Comparison of ENCODE assay signal across 1 cellular context in the genomic region with DNA sequence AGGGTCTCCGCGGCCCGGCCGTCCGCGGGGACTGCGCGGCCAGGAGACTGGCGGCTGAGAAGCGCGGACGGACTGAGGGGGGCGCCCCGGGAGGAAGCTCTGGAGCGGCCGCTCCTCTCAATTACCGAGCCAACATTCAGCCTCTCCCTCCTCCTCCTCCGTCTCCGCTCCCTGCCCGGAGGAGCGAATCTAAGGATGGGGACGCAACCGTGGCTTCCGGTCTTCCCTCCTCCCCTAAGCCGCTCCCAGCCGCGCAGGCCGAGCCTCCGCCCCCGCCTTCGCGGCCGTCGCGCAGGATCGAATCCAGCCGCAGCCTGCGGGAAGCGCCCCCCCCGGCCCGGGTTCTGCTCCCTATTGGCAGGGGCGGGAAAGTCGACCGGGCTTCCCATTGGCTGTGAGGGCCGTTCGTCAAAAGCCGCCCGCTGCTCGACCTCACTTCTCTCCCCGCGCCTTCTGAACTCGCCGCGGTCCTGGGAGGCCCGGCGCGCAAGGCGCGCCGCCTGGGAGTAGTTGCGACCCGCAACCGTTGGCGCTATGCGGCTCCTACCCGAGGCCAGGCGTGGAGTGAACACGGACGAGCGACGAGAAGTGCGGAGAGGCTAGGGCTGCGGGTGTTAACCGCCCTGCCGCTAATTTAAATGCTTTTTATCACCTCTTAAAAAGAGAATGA.
A peak's percentile ranks its signal among the peaks of the same experiment; 100 is the strongest.
TF ChIP-seq lines count a peak whose summit lies in the region.

A gene (minus strand): TSS at position 197 of the 670 bp plus-strand sequence. CDS start 302 bp downstream, outside the sequence.

TF ChIP-seq in HepG2, 621 proteins besides CTCF, POLR2A, EP300 and RAD21 (continued from another document and continues in another):
- TF ChIP-seq, protein P1, sequence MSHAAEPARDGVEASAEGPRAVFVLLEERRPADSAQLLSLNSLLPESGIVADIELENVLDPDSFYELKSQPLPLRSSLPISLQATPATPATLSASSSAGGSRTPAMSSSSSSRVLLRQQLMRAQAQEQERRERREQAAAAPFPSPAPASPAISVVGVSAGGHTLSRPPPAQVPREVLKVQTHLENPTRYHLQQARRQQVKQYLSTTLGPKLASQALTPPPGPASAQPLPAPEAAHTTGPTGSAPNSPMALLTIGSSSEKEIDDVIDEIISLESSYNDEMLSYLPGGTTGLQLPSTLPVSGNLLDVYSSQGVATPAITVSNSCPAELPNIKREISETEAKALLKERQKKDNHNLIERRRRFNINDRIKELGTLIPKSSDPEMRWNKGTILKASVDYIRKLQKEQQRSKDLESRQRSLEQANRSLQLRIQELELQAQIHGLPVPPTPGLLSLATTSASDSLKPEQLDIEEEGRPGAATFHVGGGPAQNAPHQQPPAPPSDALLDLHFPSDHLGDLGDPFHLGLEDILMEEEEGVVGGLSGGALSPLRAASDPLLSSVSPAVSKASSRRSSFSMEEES (CRISPR knock-in tag; IDR thresholded peaks at IDR 0.05), result peak; percentile 85
- TF ChIP-seq, protein P2, sequence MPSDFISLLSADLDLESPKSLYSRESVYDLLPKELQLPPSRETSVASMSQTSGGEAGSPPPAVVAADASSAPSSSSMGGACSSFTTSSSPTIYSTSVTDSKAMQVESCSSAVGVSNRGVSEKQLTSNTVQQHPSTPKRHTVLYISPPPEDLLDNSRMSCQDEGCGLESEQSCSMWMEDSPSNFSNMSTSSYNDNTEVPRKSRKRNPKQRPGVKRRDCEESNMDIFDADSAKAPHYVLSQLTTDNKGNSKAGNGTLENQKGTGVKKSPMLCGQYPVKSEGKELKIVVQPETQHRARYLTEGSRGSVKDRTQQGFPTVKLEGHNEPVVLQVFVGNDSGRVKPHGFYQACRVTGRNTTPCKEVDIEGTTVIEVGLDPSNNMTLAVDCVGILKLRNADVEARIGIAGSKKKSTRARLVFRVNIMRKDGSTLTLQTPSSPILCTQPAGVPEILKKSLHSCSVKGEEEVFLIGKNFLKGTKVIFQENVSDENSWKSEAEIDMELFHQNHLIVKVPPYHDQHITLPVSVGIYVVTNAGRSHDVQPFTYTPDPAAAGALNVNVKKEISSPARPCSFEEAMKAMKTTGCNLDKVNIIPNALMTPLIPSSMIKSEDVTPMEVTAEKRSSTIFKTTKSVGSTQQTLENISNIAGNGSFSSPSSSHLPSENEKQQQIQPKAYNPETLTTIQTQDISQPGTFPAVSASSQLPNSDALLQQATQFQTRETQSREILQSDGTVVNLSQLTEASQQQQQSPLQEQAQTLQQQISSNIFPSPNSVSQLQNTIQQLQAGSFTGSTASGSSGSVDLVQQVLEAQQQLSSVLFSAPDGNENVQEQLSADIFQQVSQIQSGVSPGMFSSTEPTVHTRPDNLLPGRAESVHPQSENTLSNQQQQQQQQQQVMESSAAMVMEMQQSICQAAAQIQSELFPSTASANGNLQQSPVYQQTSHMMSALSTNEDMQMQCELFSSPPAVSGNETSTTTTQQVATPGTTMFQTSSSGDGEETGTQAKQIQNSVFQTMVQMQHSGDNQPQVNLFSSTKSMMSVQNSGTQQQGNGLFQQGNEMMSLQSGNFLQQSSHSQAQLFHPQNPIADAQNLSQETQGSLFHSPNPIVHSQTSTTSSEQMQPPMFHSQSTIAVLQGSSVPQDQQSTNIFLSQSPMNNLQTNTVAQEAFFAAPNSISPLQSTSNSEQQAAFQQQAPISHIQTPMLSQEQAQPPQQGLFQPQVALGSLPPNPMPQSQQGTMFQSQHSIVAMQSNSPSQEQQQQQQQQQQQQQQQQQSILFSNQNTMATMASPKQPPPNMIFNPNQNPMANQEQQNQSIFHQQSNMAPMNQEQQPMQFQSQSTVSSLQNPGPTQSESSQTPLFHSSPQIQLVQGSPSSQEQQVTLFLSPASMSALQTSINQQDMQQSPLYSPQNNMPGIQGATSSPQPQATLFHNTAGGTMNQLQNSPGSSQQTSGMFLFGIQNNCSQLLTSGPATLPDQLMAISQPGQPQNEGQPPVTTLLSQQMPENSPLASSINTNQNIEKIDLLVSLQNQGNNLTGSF (CRISPR knock-in tag; IDR thresholded peaks at IDR 0.05), result peak; percentile 84; the same call in 1 of the 2 replicates
- TF ChIP-seq NR3C1 (CRISPR knock-in tag; IDR thresholded peaks at IDR 0.05) (no peak), STAT5B (CRISPR knock-in tag; IDR thresholded peaks at IDR 0.05) (peak; percentile 68; the same call in 1 of the 2 replicates), KMT2A (CRISPR knock-in tag; IDR thresholded peaks at IDR 0.05) (peak; percentile 94), ZNF619 (CRISPR knock-in tag; IDR thresholded peaks at IDR 0.05) (peak; percentile 64; the same call in 1 of the 2 replicates), ASH2L (IDR thresholded peaks at IDR 0.05; ENCODE audit: insufficient read length, low read depth, low read length) (peak; percentile 74), ZSCAN29 (CRISPR knock-in tag; conservative IDR thresholded peaks at IDR 0.05) (peak; percentile 57; the same call in 1 of the 2 replicates), YEATS4 (CRISPR knock-in tag; IDR thresholded peaks at IDR 0.05; ENCODE audit: borderline replicate concordance) (peak; percentile 86), RBM39 (IDR thresholded peaks at IDR 0.05; ENCODE audit: low read depth, low read length, poor library complexity, severe bottlenecking) (peak; percentile 96), ZNF3 (CRISPR knock-in tag; IDR thresholded peaks at IDR 0.05) (no peak), SNRNP70 (IDR thresholded peaks at IDR 0.05; ENCODE audit: low read depth, low read length) (no peak), TARDBP (CRISPR knock-in tag; IDR thresholded peaks at IDR 0.05) (peak; percentile 46; the same call in 1 of the 2 replicates), NFATC3 (CRISPR knock-in tag; IDR thresholded peaks at IDR 0.05) (no peak), MEIS1 (CRISPR knock-in tag; IDR thresholded peaks at IDR 0.05; ENCODE audit: borderline replicate concordance) (no peak; the same call in none of the 2 replicates), NFIC (IDR thresholded peaks at IDR 0.05; ENCODE audit: low read length) (no peak), AHR (CRISPR knock-in tag; IDR thresholded peaks at IDR 0.05) (peak; percentile 91), RBM22 (optimal IDR thresholded peaks at IDR 0.05; ENCODE audit: low read length) (peak; percentile 88), IRF2 (CRISPR knock-in tag; IDR thresholded peaks at IDR 0.05) (peak; percentile 90), ZMAT3 (CRISPR knock-in tag; conservative IDR thresholded peaks at IDR 0.05) (peak; percentile 31; the same call in 1 of the 2 replicates), THYN1 (CRISPR knock-in tag; IDR thresholded peaks at IDR 0.05; ENCODE audit: borderline replicate concordance, low read depth) (no peak), TCF7L2 (IDR thresholded peaks at IDR 0.05; ENCODE audit: low read depth, low read length) (no peak; the same call in 1 of the 2 replicates), JARID2 (CRISPR knock-in tag; IDR thresholded peaks at IDR 0.05; ENCODE audit: insufficient replicate concordance) (no peak), KDM6A (CRISPR knock-in tag; IDR thresholded peaks at IDR 0.05; ENCODE audit: low read depth) (0 out of 2 replicates have a peak, but pooled peaks have one; percentile 11), ZBTB8A (CRISPR knock-in tag; IDR thresholded peaks at IDR 0.05; ENCODE audit: borderline replicate concordance, low read depth) (peak; percentile 71; the same call in 1 of the 2 replicates), ZNF563 (CRISPR knock-in tag; IDR thresholded peaks at IDR 0.05) (peak; percentile 52; the same call in 1 of the 2 replicates), FOSL1 (CRISPR knock-in tag; IDR thresholded peaks at IDR 0.05; ENCODE audit: borderline replicate concordance) (no peak), HHEX (CRISPR knock-in tag; IDR thresholded peaks at IDR 0.05) (no peak)
- TF ChIP-seq, protein P3, sequence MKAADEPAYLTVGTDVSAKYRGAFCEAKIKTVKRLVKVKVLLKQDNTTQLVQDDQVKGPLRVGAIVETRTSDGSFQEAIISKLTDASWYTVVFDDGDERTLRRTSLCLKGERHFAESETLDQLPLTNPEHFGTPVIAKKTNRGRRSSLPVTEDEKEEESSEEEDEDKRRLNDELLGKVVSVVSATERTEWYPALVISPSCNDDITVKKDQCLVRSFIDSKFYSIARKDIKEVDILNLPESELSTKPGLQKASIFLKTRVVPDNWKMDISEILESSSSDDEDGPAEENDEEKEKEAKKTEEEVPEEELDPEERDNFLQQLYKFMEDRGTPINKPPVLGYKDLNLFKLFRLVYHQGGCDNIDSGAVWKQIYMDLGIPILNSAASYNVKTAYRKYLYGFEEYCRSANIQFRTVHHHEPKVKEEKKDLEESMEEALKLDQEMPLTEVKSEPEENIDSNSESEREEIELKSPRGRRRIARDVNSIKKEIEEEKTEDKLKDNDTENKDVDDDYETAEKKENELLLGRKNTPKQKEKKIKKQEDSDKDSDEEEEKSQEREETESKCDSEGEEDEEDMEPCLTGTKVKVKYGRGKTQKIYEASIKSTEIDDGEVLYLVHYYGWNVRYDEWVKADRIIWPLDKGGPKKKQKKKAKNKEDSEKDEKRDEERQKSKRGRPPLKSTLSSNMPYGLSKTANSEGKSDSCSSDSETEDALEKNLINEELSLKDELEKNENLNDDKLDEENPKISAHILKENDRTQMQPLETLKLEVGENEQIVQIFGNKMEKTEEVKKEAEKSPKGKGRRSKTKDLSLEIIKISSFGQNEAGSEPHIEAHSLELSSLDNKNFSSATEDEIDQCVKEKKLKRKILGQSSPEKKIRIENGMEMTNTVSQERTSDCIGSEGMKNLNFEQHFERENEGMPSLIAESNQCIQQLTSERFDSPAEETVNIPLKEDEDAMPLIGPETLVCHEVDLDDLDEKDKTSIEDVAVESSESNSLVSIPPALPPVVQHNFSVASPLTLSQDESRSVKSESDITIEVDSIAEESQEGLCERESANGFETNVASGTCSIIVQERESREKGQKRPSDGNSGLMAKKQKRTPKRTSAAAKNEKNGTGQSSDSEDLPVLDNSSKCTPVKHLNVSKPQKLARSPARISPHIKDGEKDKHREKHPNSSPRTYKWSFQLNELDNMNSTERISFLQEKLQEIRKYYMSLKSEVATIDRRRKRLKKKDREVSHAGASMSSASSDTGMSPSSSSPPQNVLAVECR (CRISPR knock-in tag; IDR thresholded peaks at IDR 0.05; ENCODE audit: borderline replicate concordance), result peak; percentile 86
- TF ChIP-seq, protein P4, sequence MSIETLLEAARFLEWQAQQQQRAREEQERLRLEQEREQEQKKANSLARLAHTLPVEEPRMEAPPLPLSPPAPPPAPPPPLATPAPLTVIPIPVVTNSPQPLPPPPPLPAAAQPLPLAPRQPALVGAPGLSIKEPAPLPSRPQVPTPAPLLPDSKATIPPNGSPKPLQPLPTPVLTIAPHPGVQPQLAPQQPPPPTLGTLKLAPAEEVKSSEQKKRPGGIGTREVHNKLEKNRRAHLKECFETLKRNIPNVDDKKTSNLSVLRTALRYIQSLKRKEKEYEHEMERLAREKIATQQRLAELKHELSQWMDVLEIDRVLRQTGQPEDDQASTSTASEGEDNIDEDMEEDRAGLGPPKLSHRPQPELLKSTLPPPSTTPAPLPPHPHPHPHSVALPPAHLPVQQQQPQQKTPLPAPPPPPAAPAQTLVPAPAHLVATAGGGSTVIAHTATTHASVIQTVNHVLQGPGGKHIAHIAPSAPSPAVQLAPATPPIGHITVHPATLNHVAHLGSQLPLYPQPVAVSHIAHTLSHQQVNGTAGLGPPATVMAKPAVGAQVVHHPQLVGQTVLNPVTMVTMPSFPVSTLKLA (IDR thresholded peaks at IDR 0.05), result peak; percentile 36; the same call in 1 of the 2 replicates
- TF ChIP-seq, protein P5, sequence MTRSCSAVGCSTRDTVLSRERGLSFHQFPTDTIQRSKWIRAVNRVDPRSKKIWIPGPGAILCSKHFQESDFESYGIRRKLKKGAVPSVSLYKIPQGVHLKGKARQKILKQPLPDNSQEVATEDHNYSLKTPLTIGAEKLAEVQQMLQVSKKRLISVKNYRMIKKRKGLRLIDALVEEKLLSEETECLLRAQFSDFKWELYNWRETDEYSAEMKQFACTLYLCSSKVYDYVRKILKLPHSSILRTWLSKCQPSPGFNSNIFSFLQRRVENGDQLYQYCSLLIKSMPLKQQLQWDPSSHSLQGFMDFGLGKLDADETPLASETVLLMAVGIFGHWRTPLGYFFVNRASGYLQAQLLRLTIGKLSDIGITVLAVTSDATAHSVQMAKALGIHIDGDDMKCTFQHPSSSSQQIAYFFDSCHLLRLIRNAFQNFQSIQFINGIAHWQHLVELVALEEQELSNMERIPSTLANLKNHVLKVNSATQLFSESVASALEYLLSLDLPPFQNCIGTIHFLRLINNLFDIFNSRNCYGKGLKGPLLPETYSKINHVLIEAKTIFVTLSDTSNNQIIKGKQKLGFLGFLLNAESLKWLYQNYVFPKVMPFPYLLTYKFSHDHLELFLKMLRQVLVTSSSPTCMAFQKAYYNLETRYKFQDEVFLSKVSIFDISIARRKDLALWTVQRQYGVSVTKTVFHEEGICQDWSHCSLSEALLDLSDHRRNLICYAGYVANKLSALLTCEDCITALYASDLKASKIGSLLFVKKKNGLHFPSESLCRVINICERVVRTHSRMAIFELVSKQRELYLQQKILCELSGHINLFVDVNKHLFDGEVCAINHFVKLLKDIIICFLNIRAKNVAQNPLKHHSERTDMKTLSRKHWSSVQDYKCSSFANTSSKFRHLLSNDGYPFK (CRISPR knock-in tag; IDR thresholded peaks at IDR 0.05; ENCODE audit: borderline replicate concordance), result peak; percentile 68; the same call in 1 of the 2 replicates
- TF ChIP-seq, protein P6, sequence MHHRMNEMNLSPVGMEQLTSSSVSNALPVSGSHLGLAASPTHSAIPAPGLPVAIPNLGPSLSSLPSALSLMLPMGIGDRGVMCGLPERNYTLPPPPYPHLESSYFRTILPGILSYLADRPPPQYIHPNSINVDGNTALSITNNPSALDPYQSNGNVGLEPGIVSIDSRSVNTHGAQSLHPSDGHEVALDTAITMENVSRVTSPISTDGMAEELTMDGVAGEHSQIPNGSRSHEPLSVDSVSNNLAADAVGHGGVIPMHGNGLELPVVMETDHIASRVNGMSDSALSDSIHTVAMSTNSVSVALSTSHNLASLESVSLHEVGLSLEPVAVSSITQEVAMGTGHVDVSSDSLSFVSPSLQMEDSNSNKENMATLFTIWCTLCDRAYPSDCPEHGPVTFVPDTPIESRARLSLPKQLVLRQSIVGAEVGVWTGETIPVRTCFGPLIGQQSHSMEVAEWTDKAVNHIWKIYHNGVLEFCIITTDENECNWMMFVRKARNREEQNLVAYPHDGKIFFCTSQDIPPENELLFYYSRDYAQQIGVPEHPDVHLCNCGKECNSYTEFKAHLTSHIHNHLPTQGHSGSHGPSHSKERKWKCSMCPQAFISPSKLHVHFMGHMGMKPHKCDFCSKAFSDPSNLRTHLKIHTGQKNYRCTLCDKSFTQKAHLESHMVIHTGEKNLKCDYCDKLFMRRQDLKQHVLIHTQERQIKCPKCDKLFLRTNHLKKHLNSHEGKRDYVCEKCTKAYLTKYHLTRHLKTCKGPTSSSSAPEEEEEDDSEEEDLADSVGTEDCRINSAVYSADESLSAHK (CRISPR knock-in tag; IDR thresholded peaks at IDR 0.05; ENCODE audit: borderline replicate concordance), result no peak
- TF ChIP-seq, protein P7, sequence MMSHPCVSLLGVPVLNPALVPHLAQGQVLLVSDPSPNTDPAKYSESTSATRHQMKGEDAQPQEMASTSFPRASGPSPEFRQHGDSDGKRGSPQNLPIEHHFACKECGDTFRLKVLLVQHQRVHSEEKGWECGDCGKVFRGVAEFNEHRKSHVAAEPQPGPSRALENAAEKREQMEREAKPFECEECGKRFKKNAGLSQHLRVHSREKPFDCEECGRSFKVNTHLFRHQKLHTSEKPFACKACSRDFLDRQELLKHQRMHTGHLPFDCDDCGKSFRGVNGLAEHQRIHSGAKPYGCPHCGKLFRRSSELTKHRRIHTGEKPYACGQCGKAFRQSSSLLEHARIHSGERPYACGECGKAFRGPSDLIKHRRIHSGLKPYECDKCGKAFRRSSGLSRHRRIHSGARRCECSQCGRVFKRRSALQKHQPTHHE (CRISPR knock-in tag; IDR thresholded peaks at IDR 0.05; ENCODE audit: borderline replicate concordance), result peak; percentile 91
- TF ChIP-seq, protein P8, sequence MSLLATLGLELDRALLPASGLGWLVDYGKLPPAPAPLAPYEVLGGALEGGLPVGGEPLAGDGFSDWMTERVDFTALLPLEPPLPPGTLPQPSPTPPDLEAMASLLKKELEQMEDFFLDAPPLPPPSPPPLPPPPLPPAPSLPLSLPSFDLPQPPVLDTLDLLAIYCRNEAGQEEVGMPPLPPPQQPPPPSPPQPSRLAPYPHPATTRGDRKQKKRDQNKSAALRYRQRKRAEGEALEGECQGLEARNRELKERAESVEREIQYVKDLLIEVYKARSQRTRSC (CRISPR knock-in tag; IDR thresholded peaks at IDR 0.05; ENCODE audit: low read depth), result peak; percentile 79
